In the genomic region with DNA sequence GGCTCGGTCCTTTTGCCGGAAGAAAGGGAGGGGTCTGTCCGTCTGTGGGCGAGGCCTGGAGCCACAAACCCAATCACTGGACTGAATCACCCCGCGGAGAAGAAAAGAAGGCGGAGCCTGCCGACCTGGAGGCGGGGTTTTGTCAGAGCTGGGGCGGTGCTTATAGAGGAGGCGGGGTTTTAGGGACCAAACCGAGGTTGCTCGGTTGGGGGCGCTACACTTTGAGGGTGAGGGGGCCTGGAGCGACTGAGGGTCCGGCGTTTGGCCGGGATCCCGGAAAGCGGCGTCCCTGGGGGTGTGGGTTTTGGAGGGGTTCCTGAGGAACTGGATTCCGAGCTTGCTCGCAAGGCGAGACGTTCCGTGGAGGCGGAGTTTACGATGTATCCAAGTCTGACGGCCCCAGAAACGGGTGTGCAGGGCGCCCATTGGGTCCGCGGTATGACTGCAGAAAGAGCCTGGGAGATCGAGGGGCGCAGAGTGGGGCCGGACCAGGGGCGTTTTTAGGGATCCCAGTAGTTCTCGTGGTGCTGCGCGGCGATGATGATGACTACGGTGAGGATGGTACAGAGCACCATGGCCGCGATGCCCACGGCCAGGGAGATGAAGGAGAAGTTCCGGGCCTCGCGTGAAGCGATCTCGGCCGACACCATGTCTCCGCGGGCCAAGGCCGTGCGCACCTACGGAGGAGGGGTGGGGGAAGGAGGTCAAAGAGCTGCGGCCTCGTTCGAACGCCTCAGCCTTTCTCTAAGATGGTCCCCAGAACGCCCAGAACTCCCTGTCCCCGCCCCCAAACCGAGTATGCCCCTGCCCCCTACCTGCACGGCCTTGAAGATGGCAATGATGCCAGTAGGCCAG, we compare ENCODE assay signal across 8 cellular contexts. TPM values are rescaled to one million over a fixed set of nuclear protein-coding genes. Genes with fewer than 3 reads are reported as not detected.
A peak's percentile ranks its signal among the peaks of the same experiment; 100 is the strongest.
DNase-seq lines count a peak whose midpoint lies in the region; ATAC-seq and FAIRE-seq lines count a peak whose summit lies in the region.

No MANE protein-coding gene starts in this region.

- no peaks in the 10 kb centered on the region for H3K36me3 Mint-ChIP-seq in activated naive CD4-positive, alpha-beta T cell treated with anti-CD3 and anti-CD28 coated beads, Interleukin-2, amount 50 U/mL, for 24 hours
- H3K36me3 Mint-ChIP-seq in immature natural killer cell = peaks cover 0 to 7% (median 0%) of the 10 kb centered on the region in 3 donors

- DNase-seq in T follicular helper cell (ENCODE audit: low read depth) = peak; percentile 43
- peak; percentile 80 to 86 (median 85) for DNase-seq in immature natural killer cell
- DNase-seq in stimulated activated CD4-positive, alpha-beta T cell treated with anti-CD3 and anti-CD28 coated beads, Interleukin-4, amount 100 ng/mL, for 1 hour = peak; percentile 73
- no peak for DNase-seq in AG08395 (ENCODE audit: low spot score)
- no peak for DNase-seq in urothelium cell line (ENCODE audit: low spot score)

- H3K27ac Mint-ChIP-seq in activated naive CD4-positive, alpha-beta T cell treated with anti-CD3 and anti-CD28 coated beads, Interleukin-2, amount 50 U/mL, for 24 hours = peak overlapping the region; percentile 25
- H3K27ac Mint-ChIP-seq in immature natural killer cell = peak overlapping the region; percentile 65 to 92 (median 81)

- peaks cover 4% of the 10 kb centered on the region for H3K27me3 Mint-ChIP-seq in activated naive CD4-positive, alpha-beta T cell treated with anti-CD3 and anti-CD28 coated beads, Interleukin-2, amount 50 U/mL, for 24 hours
- peaks cover 14 to 24% (median 15%) of the 10 kb centered on the region in 3 donors for H3K27me3 Mint-ChIP-seq in immature natural killer cell (ENCODE audit: low read depth in 3 of 3)

- no peak for FAIRE-seq in urothelium cell line (lab: Jason Lieb, UNC)

- ATAC-seq in GM19467 (IDR thresholded peaks at IDR 0.05; ENCODE audit: unreplicated experiment) = no peak
- ATAC-seq in GM18511 (IDR thresholded peaks at IDR 0.05; ENCODE audit: unreplicated experiment) = no peak

- H3K4me1 Mint-ChIP-seq in activated naive CD4-positive, alpha-beta T cell treated with anti-CD3 and anti-CD28 coated beads, Interleukin-2, amount 50 U/mL, for 24 hours = peaks cover 49% of the 10 kb centered on the region
- H3K4me1 Mint-ChIP-seq in immature natural killer cell = peaks cover 41 to 62% of the 10 kb centered on the region in 2 donors

- H3K4me3 Mint-ChIP-seq in activated naive CD4-positive, alpha-beta T cell treated with anti-CD3 and anti-CD28 coated beads, Interleukin-2, amount 50 U/mL, for 24 hours = peak overlapping the region; percentile 84
- H3K4me3 Mint-ChIP-seq in immature natural killer cell = peak overlapping the region; percentile 89 to 97 (median 92)

- H3K9me3 Mint-ChIP-seq in activated naive CD4-positive, alpha-beta T cell treated with anti-CD3 and anti-CD28 coated beads, Interleukin-2, amount 50 U/mL, for 24 hours = no peaks in the 10 kb centered on the region
- H3K9me3 Mint-ChIP-seq in immature natural killer cell = peaks cover 0 to 6% (median 2%) of the 10 kb centered on the region in 6 donors

RNA-seq across cellular contexts. Expression of a gene that starts 2.8 kb away (rescaled TPM):
- not detected for polyA plus RNA-seq in immature natural killer cell

RNA-seq across cellular contexts. Expression of a gene that starts 5.0 kb away (rescaled TPM):
- polyA plus RNA-seq in immature natural killer cell = 10 to 100 TPM; 13.1 to 17.0 (median 16.0) TPM

RNA-seq across cellular contexts. Expression of a gene that starts 15.4 kb away (rescaled TPM):
- not detected for polyA plus RNA-seq in immature natural killer cell

RNA-seq across cellular contexts. Expression of a gene that starts 18.9 kb away (rescaled TPM):
- polyA plus RNA-seq in immature natural killer cell = 1 to 10 TPM; 2.9 to 3.5 (median 3.2) TPM

RNA-seq across cellular contexts. Expression of a gene that starts 20.9 kb away (rescaled TPM):
- 10 to 100 TPM; 19.1 to 39.6 (median 20.7) TPM for polyA plus RNA-seq in immature natural killer cell

Comparison
In these comparisons a context has a peak if more than half of its experiments do, and no peak if none do; other contexts are left out.
1. DNase-seq: peak in T follicular helper cell (single experiment), immature natural killer cell (3 of 3) and stimulated activated CD4-positive, alpha-beta T cell treated with anti-CD3 and anti-CD28 coated beads, Interleukin-4, amount 100 ng/mL, for 1 hour (single experiment); none in AG08395 (single experiment) and urothelium cell line (single experiment).